22 cellular contexts compared by ENCODE assay signal in the genomic region with DNA sequence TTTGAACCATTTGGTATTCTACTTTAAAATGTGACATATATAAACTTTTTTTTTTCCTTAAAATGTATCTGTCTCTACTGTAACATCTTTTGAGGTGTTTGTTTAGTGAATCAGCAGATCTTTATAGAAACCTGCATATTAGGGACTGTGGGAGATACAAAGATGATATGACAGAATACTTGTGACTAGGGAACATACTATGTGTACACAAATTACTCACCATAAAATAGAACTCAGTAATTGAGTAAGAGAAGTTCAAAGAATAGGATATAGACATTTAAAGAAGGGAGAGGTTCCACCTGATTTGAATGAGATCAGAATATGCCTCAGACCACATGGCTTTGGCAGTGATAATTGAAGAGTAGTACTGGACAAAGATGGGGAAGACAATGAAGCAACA. TPM values are rescaled to one million over a fixed set of nuclear protein-coding genes. Genes with fewer than 3 reads are reported as not detected.
DNase-seq lines count a peak whose midpoint lies in the region; ATAC-seq and TF ChIP-seq lines count a peak whose summit lies in the region.
"Had no signal": no experiment of that assay in that cellular context is flagged by ENCODE, and none has a peak within 500 bp of the region (broad histone marks: within the 10 kb centered on the region; RNA-seq: fewer than 3 reads in every experiment).

No MANE protein-coding gene starts in this region.

- ATAC-seq in IMR-90 (ENCODE audit: low read depth) (peak; percentile 49; the same call in 1 of the 2 replicates), HG02852 (IDR thresholded peaks at IDR 0.05; ENCODE audit: unreplicated experiment) (no peak), HG03280 (IDR thresholded peaks at IDR 0.05; ENCODE audit: unreplicated experiment) (no peak)
- ATAC-seq: Panc1 had no signal

- no peak overlapping the region for H2BK20ac ChIP-seq in IMR-90 (ENCODE audit: low read depth, low read length)

- no peak overlapping the region for H3K56ac ChIP-seq in IMR-90 (ENCODE audit: extremely low read depth, insufficient read depth, low read length)

- H3K9me3 Mint-ChIP-seq in endodermal cell = no peaks in the 10 kb centered on the region
- H3K9me3 Mint-ChIP-seq: CD8-positive, alpha-beta memory T cell had no signal

- peaks cover 25% of the 10 kb centered on the region for H3K4me1 Mint-ChIP-seq in endodermal cell
- H3K4me1 Mint-ChIP-seq: B cell; CD8-positive, alpha-beta memory T cell; IgD-negative memory B cell had no signal

- CTCF ChIA-PET in IMR-90 (lab: Yijun Ruan, JAX) = no interaction called here

- H4K5ac ChIP-seq in IMR-90 (ENCODE audit: low read depth, low read length) = no peak overlapping the region

- H3K4me3 ChIP-seq in IMR-90 (ENCODE audit: insufficient read depth, low read depth, low read length) (no peak overlapping the region), endodermal cell (ENCODE audit: low read length) (peak overlapping the region; percentile 3)

- in situ Hi-C loops in IMR-90 (cut with MboI; ENCODE audit: low sequenced_read_pairs) = no loop called here

- peak overlapping the region; percentile 81 for H2BK5ac ChIP-seq in IMR-90 (ENCODE audit: low read depth, low read length, poor library complexity, severe bottlenecking)

- H3K27me3 Mint-ChIP-seq in endodermal cell (ENCODE audit: insufficient read depth) = no peaks in the 10 kb centered on the region
- H3K27me3 Mint-ChIP-seq: B cell; CD8-positive, alpha-beta memory T cell; IgD-negative memory B cell had no signal

- H3K9me3 ChIP-seq in IMR-90 (ENCODE audit: control insufficient read depth, insufficient read depth, low read length) = no peaks in the 10 kb centered on the region
- H3K9me3 ChIP-seq in endodermal cell (ENCODE audit: control insufficient read depth, low read length) = no peaks in the 10 kb centered on the region

- H4K20me1 ChIP-seq in IMR-90 (ENCODE audit: insufficient read depth, low read length) = no peaks in the 10 kb centered on the region; the same call in 1 of the 2 replicates

- H3K36me3 ChIP-seq in IMR-90 (ENCODE audit: control insufficient read depth, insufficient read depth, low read length) (peaks cover 15% of the 10 kb centered on the region), endodermal cell (ENCODE audit: control insufficient read depth, insufficient read depth, low read length) (peaks cover 49% of the 10 kb centered on the region)

- dilution Hi-C loops in IMR-90 (cut with HindIII; ENCODE audit: low sequenced_read_pairs, unreplicated experiment) = no loop called here

- peaks cover 5% of the 10 kb centered on the region; the same call in 1 of the 2 replicates for H3K4me1 ChIP-seq in IMR-90 (ENCODE audit: control insufficient read depth, insufficient read depth, low read length)
- peaks cover 11% of the 10 kb centered on the region for H3K4me1 ChIP-seq in endodermal cell (ENCODE audit: control insufficient read depth, insufficient read depth, low read length)

- POLR2A ChIA-PET in IMR-90 (lab: Charles Lee; ENCODE audit: unreplicated experiment) = no interaction called here

- no peak overlapping the region for H2AK5ac ChIP-seq in IMR-90 (ENCODE audit: low read depth, low read length)

- no peak overlapping the region for H3K4me3 Mint-ChIP-seq in endodermal cell
- H3K4me3 Mint-ChIP-seq: B cell; CD8-positive, alpha-beta memory T cell; IgD-negative memory B cell had no signal

- peaks cover 29% of the 10 kb centered on the region for H3K36me3 Mint-ChIP-seq in endodermal cell (ENCODE audit: low read depth)

- H3K4ac ChIP-seq in IMR-90 (ENCODE audit: low read depth, low read length) = no peak overlapping the region

- no peak overlapping the region for H3K23ac ChIP-seq in IMR-90 (ENCODE audit: low read depth, low read length)

- TF ChIP-seq RAD21 in IMR-90 (IDR thresholded peaks at IDR 0.05; ENCODE audit: low read length) = no peak

- peaks cover 3% of the 10 kb centered on the region; the same call in 1 of the 2 replicates for H3K9me1 ChIP-seq in IMR-90 (ENCODE audit: insufficient read depth, low read length)

- no peak overlapping the region; the same call in 1 of the 2 replicates for H3K4me2 ChIP-seq in IMR-90 (ENCODE audit: low read depth, low read length)
- H3K4me2 ChIP-seq: KMS-11 had no signal

- TF ChIP-seq CTCF in IMR-90 (conservative IDR thresholded peaks at IDR 0.05; ENCODE audit: low read depth, low read length) (no peak), endodermal cell (conservative IDR thresholded peaks at IDR 0.05) (no peak)

- DNase-seq in ELR (ENCODE audit: low read depth) = peak; percentile 40
- DNase-seq in IMR-90 = peak; percentile 61
- no peak for DNase-seq in endodermal cell
- no peak for DNase-seq in midbrain (lab: John Stamatoyannopoulos, UW)
- no peak for DNase-seq in hypothalamus (lab: John Stamatoyannopoulos, UW)
- DNase-seq: CD8-positive, alpha-beta memory T cell; DND-41; MM.1S; NCI-H1417; NCI-H1694; NCI-H2029 treated with DMSO at 0.1 percent for 48 hours; NCI-H446 treated with DMSO at 0.1 percent for 48 hours; NCI-H526; SHP77 treated with DMSO at 0.1 percent for 48 hours had no signal

- intact Hi-C loops in IMR-90 (cut with micrococcal nuclease) = no loop called here

- BruUV-seq in IMR-90 (replicated peaks; lab: Mats Ljungman, UMichigan) = no TSS peak

- no peak for TF ChIP-seq POLR2A in IMR-90 (IDR thresholded peaks at IDR 0.05; ENCODE audit: low read depth, low read length)

- H2BK120ac ChIP-seq in IMR-90 (ENCODE audit: low read depth, low read length) = no peak overlapping the region

- H3K27me3 ChIP-seq in IMR-90 (ENCODE audit: control insufficient read depth, insufficient read depth, low read length) (no peaks in the 10 kb centered on the region), endodermal cell (ENCODE audit: control insufficient read depth, insufficient read depth, low read length, poor library complexity, severe bottlenecking) (no peaks in the 10 kb centered on the region)

- no peak overlapping the region for H3K27ac ChIP-seq in IMR-90 (ENCODE audit: insufficient read depth, low read length)
- H3K27ac ChIP-seq in endodermal cell (ENCODE audit: low read depth, low read length) = no peak overlapping the region
- H3K27ac ChIP-seq: C4-2B, KMS-11, RWPE1 had no signal

- H3K79me1 ChIP-seq in IMR-90 (ENCODE audit: low read depth in 1 of 2, low read length in 2 of 2) = peaks cover 14 to 24% of the 10 kb centered on the region in 2 experiments

- no peak overlapping the region for H2AK9ac ChIP-seq in IMR-90 (replicated peaks; ENCODE audit: low read depth, low read length, poor library complexity)

- H4K8ac ChIP-seq in IMR-90 (ENCODE audit: low read depth in 2 of 2, low read length in 2 of 2) = no peak overlapping the region

- no peak overlapping the region for H4K91ac ChIP-seq in IMR-90 (ENCODE audit: insufficient read depth, low read depth, low read length)

- H3K18ac ChIP-seq in IMR-90 (ENCODE audit: low read depth, low read length) = peak overlapping the region; percentile 50; the same call in 1 of the 2 replicates

- H2BK15ac ChIP-seq in IMR-90 (ENCODE audit: low read depth, low read length) = no peak overlapping the region

- H3K27ac Mint-ChIP-seq in endodermal cell = no peak overlapping the region
- H3K27ac Mint-ChIP-seq: B cell, IgD-negative memory B cell had no signal

- H3K9ac ChIP-seq in IMR-90 (ENCODE audit: low read depth, low read length) (no peak overlapping the region), endodermal cell (ENCODE audit: extremely low read depth, low read length, poor library complexity, severe bottlenecking) (no peak overlapping the region)
- H3K9ac ChIP-seq: KMS-11 had no signal

- H3K14ac ChIP-seq in IMR-90 (replicated peaks; ENCODE audit: low read depth, low read length) = no peak overlapping the region

- no peak overlapping the region for H2AFZ ChIP-seq in IMR-90 (replicated peaks; ENCODE audit: low read length, poor library complexity)

TF ChIP-seq in IMR-90, 13 proteins besides CTCF, POLR2A, EP300 and RAD21:
- TF ChIP-seq CEBPB (IDR thresholded peaks at IDR 0.05; ENCODE audit: low read depth, low read length) (0 out of 2 replicates have a peak, but pooled peaks have one; percentile 7), NFE2L2 (IDR thresholded peaks at IDR 0.05; ENCODE audit: low read depth, low read length) (peak; percentile 55), MAZ (IDR thresholded peaks at IDR 0.05; ENCODE audit: borderline replicate concordance, low read depth, low read length) (no peak)

RNA-seq across cellular contexts. Expression of gene ATP2C1, which starts 47.9 kb away (rescaled TPM):
- total RNA-seq in IMR-90 (2012; rRNA removed) (41.4 and 78.9 TPM in 2 replicates), endodermal cell (10 to 100 TPM; 76.8 to 81.3 TPM)
- 33.3 and 50.2 TPM in 2 replicates for polyA plus RNA-seq in IMR-90 (2012; rRNA removed)
- 7.9 and 11.3 TPM in 2 replicates for polyA plus RNA-seq in IMR-90 (2012; cell fraction: cytosol; rRNA removed)
- polyA plus RNA-seq in IMR-90 (2012; cell fraction: nucleus; rRNA removed; ENCODE audit: low replicate concordance) = 6.4 and 66.6 TPM in 2 replicates
- polyA plus RNA-seq in endodermal cell (2013, experiment 1 of 2) = 71.9 TPM
- polyA plus RNA-seq in endodermal cell (2013, experiment 2 of 2) = 59.1 TPM

Comparison
In these comparisons a context has a peak if more than half of its experiments do, and no peak if none do; other contexts are left out.
1. DNase-seq: peak in ELR (single experiment) and IMR-90 (single experiment); none in endodermal cell (single experiment), midbrain (single experiment) and hypothalamus (0 of 51).